ENCODE assay signal across 12 cellular contexts in the genomic region with DNA sequence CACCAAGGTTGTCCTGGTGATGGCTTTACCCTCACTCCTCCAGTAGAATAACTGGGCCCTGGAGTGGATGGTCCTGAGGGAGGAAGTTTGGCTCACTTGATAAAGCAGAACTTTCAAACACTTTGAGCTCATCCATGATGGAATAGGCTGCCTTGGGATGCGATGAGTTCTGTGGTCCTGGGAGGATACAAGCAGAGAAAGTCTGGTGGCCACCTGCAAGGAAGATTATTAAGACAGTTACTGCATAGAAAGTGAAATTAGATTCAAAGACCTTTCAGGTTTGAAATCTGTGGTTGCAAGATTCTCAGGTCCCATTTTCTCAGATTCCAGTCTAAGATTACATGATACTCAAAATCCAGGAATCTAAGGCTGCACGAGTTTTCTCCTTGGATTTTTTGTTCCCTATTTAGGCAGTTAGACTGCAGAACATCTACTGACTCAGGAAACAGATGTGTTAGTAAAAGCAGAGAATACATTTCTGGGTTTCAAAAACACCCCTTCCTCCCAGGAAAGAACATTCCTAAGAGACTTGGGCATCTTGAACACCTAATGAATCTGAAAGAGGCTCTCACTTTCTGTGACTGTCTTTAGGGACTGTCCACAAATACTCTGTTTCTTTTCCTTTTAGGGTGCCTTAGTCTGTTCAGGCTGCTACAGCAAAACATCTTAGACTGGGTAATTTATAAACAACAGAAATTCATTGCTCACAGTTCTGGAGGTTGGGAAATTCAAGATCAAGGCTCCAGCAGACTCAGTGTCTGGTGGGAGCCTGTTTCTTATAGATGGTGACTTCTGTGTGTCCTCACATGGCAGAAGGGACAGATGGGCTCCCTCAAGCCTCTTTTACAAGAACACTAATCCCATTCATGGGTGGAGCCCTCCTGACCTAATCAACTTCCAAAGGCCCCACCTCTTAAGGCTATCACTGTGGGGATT. TPM values are rescaled to one million over a fixed set of nuclear protein-coding genes. Genes with fewer than 3 reads are reported as not detected.
DNase-seq lines count a peak whose midpoint lies in the region; ATAC-seq and TF ChIP-seq lines count a peak whose summit lies in the region.
"Had no signal": no experiment of that assay in that cellular context is flagged by ENCODE, and none has a peak within 500 bp of the region (broad histone marks: within the 10 kb centered on the region; RNA-seq: fewer than 3 reads in every experiment).

No MANE protein-coding gene starts in this region.

- H3K4me1 ChIP-seq in ACC112 (ENCODE audit: control insufficient read depth, insufficient read depth, low read length, unreplicated experiment) (peaks cover 38% of the 10 kb centered on the region), mesenchymal stem cell (ENCODE audit: control insufficient read depth, insufficient read depth, low read depth, low read length) (peaks cover 22% of the 10 kb centered on the region)

- H3K27ac Mint-ChIP-seq in chondrocyte (ENCODE audit: unreplicated experiment), result peak overlapping the region; percentile 87

- peak overlapping the region; percentile 57 to 88 for H3K18ac ChIP-seq in mesenchymal stem cell (ENCODE audit: low read depth in 1 of 2, low read length in 2 of 2)

- no peak overlapping the region for H3K23ac ChIP-seq in mesenchymal stem cell (ENCODE audit: low read length in 2 of 2)

- H3K9ac ChIP-seq in mesenchymal stem cell (ENCODE audit: low read length), result peak overlapping the region; percentile 73

- H3K4ac ChIP-seq in mesenchymal stem cell (ENCODE audit: low read depth in 1 of 2, low read length in 2 of 2), result peak overlapping the region; percentile 58 to 71

- no peaks in the 10 kb centered on the region for H3K36me3 Mint-ChIP-seq in chondrocyte (ENCODE audit: low read depth)

- H3K14ac ChIP-seq in mesenchymal stem cell (ENCODE audit: low read length in 2 of 2), result no peak overlapping the region

- peaks cover 4% of the 10 kb centered on the region for H3K9me3 Mint-ChIP-seq in chondrocyte (ENCODE audit: low read depth)

- 82% methylated on average over 1 of the region's 2 CpGs for WGBS in mesenchymal stem cell

- no peak overlapping the region for H3K4me3 ChIP-seq in ACC112 (ENCODE audit: low read depth, low read length)
- no peak overlapping the region for H3K4me3 ChIP-seq in H7 (ENCODE audit: insufficient read depth, low read depth, low read length)
- peak overlapping the region in 1 of 2 experiments; percentile 13 for H3K4me3 ChIP-seq in mesenchymal stem cell (ENCODE audit: insufficient read depth in 1 of 2, low read depth in 1 of 2, low read length in 2 of 2)

- no peak for TF ChIP-seq CTCF in chondrocyte (IDR thresholded peaks at IDR 0.05)

- ATAC-seq in activated CD4-positive, CD25-positive, alpha-beta regulatory T cell treated with anti-CD3 and anti-CD28 coated beads, Interleukin-2, amount 50 U/mL, for 24 hours, result no peak

- H3K4me3 Mint-ChIP-seq in chondrocyte (ENCODE audit: unreplicated experiment), result no peak overlapping the region

- no peaks in the 10 kb centered on the region for H3K27me3 Mint-ChIP-seq in chondrocyte (ENCODE audit: low read depth)

- no peak overlapping the region for H3K4me2 ChIP-seq in mesenchymal stem cell (ENCODE audit: low read length, poor library complexity, severe bottlenecking)

- H3K9me3 ChIP-seq in mesenchymal stem cell (ENCODE audit: control insufficient read depth, low read length), result no peaks in the 10 kb centered on the region
- H3K9me3 ChIP-seq: neutrophil had no signal

- H3K27ac ChIP-seq in ACC112 (ENCODE audit: low read depth, low read length), result peak overlapping the region; percentile 25; the same call in 1 of the 2 replicates
- H3K27ac ChIP-seq in mesenchymal stem cell (ENCODE audit: low read length, poor library complexity, severe bottlenecking), result peak overlapping the region; percentile 74
- H3K27ac ChIP-seq: neutrophil had no signal

- peak overlapping the region; percentile 39 for H2BK5ac ChIP-seq in mesenchymal stem cell (ENCODE audit: low read depth, low read length, poor library complexity, severe bottlenecking)

- H3K79me1 ChIP-seq in mesenchymal stem cell (replicated peaks; ENCODE audit: low read length, poor library complexity, severe bottlenecking), result no peaks in the 10 kb centered on the region

- peak overlapping the region; percentile 78 for H2AK5ac ChIP-seq in mesenchymal stem cell (ENCODE audit: low read length, severe bottlenecking)

- H3K27me3 ChIP-seq in ACC112 (ENCODE audit: insufficient read depth, low read length) (no peaks in the 10 kb centered on the region), H7 (ENCODE audit: control insufficient read depth, insufficient read depth, low read length) (no peaks in the 10 kb centered on the region), mesenchymal stem cell (ENCODE audit: control insufficient read depth in 1 of 2, insufficient read depth in 1 of 2, low read length in 2 of 2) (no peaks in the 10 kb centered on the region)
- H3K27me3 ChIP-seq: neutrophil had no signal

- H3K36me3 ChIP-seq in ACC112 (ENCODE audit: insufficient read depth, low read length), result no peaks in the 10 kb centered on the region
- no peaks in the 10 kb centered on the region for H3K36me3 ChIP-seq in H7 (replicated peaks; ENCODE audit: control insufficient read depth, insufficient read depth, low read length)
- no peaks in the 10 kb centered on the region for H3K36me3 ChIP-seq in mesenchymal stem cell (ENCODE audit: control insufficient read depth in 1 of 2, insufficient read depth in 2 of 2, low read depth in 1 of 2, low read length in 2 of 2)
- H3K36me3 ChIP-seq: neutrophil had no signal

- H2BK15ac ChIP-seq in mesenchymal stem cell (ENCODE audit: low read depth, poor library complexity, severe bottlenecking), result no peak overlapping the region

- H3K79me2 ChIP-seq in ACC112 (ENCODE audit: control insufficient read depth, insufficient read depth, low read length, unreplicated experiment), result no peaks in the 10 kb centered on the region

- no peak overlapping the region for H4K8ac ChIP-seq in mesenchymal stem cell (ENCODE audit: low read length)

- peak overlapping the region; percentile 94 to 95 for H2BK12ac ChIP-seq in mesenchymal stem cell (ENCODE audit: low read length in 2 of 2)

- no peak overlapping the region for H2AFZ ChIP-seq in ACC112 (ENCODE audit: low read length, unreplicated experiment)
- H2AFZ ChIP-seq in mesenchymal stem cell (ENCODE audit: low read depth, low read length), result no peak overlapping the region

- DNase-seq in H7 (peak; percentile 20), chondrocyte (ENCODE audit: low spot score) (no peak), mesenchymal stem cell (peak; percentile 84), C1 segment of cervical spinal cord (lab: John Stamatoyannopoulos, UW) (no peak), NCI-H187 (lab: John Stamatoyannopoulos, UW) (no peak)
- DNase-seq in activated CD8-positive, alpha-beta memory T cell treated with anti-CD3 and anti-CD28 coated beads, Interleukin-2, amount 50 U/mL, for 48 hours, result no peak
- DNase-seq: AML-193; stimulated activated CD4-positive, alpha-beta T cell treated with anti-CD3 and anti-CD28 coated beads, Interleukin-4, amount 100 ng/mL, for 1 hour had no signal

- H2BK120ac ChIP-seq in mesenchymal stem cell (ENCODE audit: low read depth, low read length), result no peak overlapping the region

- H4K91ac ChIP-seq in mesenchymal stem cell (ENCODE audit: low read length), result no peak overlapping the region

- peaks cover 81% of the 10 kb centered on the region for H3K4me1 Mint-ChIP-seq in chondrocyte (ENCODE audit: low read depth)

RNA-seq across cellular contexts. Expression of a gene that starts 19.6 kb away (rescaled TPM):
- total RNA-seq in H7 (2014; rRNA removed; shearing (Covaris generic)), result not detected in 2 replicates
- total RNA-seq in chondrocyte, result 1.6 to 1.7 TPM (median 1.7 TPM) in 3 replicates
- 0.10 TPM for polyA plus RNA-seq in mesenchymal stem cell (2013, experiment 1 of 2)
- polyA plus RNA-seq in mesenchymal stem cell (2013, experiment 2 of 2), result 0.07 TPM
- total RNA-seq: kidney epithelial cell had no signal

RNA-seq across cellular contexts. Expression of a gene that starts 44.1 kb away (rescaled TPM):
- total RNA-seq in H7 (2014; rRNA removed; shearing (Covaris generic)), result 14.9 and 18.9 TPM in 2 replicates
- 10.6 to 12.1 TPM (median 11.4 TPM) in 3 replicates for total RNA-seq in chondrocyte
- 13.9 TPM for polyA plus RNA-seq in mesenchymal stem cell (2013, experiment 1 of 2)
- polyA plus RNA-seq in mesenchymal stem cell (2013, experiment 2 of 2), result 14.1 TPM

RNA-seq across cellular contexts. Expression of a gene that starts 50.1 kb away (rescaled TPM):
- total RNA-seq in H7 (2014; rRNA removed; shearing (Covaris generic)), result 0.14 TPM in 1 of 2 replicates, not detected in the other
- total RNA-seq in chondrocyte, result 0.59 to 1.6 TPM (median 0.77 TPM) in 3 replicates
- not detected for polyA plus RNA-seq in mesenchymal stem cell (2013, experiment 1 of 2)
- not detected for polyA plus RNA-seq in mesenchymal stem cell (2013, experiment 2 of 2)

Comparison
In these comparisons a context has a peak if more than half of its experiments do, and no peak if none do; other contexts are left out.
1. DNase-seq: peak in H7 (single experiment) and mesenchymal stem cell (single experiment); none in chondrocyte (single experiment), activated CD8-positive, alpha-beta memory T cell treated with anti-CD3 and anti-CD28 coated beads, Interleukin-2, amount 50 U/mL, for 48 hours (single experiment), C1 segment of cervical spinal cord (0 of 14) and NCI-H187 (0 of 2).